ENCODE assay signal across 1 cellular context in genomic region chr3:14256561-14257342, GRCh38.
TF ChIP-seq lines count a peak whose summit lies in the region.

No MANE protein-coding gene starts in this region.

TF ChIP-seq in HCT116, 20 proteins besides CTCF, POLR2A, EP300 and RAD21 (continued from another document):
- TF ChIP-seq, protein P1, sequence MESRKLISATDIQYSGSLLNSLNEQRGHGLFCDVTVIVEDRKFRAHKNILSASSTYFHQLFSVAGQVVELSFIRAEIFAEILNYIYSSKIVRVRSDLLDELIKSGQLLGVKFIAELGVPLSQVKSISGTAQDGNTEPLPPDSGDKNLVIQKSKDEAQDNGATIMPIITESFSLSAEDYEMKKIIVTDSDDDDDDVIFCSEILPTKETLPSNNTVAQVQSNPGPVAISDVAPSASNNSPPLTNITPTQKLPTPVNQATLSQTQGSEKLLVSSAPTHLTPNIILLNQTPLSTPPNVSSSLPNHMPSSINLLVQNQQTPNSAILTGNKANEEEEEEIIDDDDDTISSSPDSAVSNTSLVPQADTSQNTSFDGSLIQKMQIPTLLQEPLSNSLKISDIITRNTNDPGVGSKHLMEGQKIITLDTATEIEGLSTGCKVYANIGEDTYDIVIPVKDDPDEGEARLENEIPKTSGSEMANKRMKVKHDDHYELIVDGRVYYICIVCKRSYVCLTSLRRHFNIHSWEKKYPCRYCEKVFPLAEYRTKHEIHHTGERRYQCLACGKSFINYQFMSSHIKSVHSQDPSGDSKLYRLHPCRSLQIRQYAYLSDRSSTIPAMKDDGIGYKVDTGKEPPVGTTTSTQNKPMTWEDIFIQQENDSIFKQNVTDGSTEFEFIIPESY (IDR thresholded peaks at IDR 0.05; ENCODE audit: extremely low read depth, insufficient replicate concordance, low read length) = no peak
- TF ChIP-seq ZFX (IDR thresholded peaks at IDR 0.05) = no peak
- no peak for TF ChIP-seq FOSL1 (IDR thresholded peaks at IDR 0.05; ENCODE audit: low read depth)
- no peak for TF ChIP-seq SIN3A (IDR thresholded peaks at IDR 0.05; ENCODE audit: low read depth)
- no peak for TF ChIP-seq ZNF274 (IDR thresholded peaks at IDR 0.05; ENCODE audit: low read depth, low read length)
- no peak for TF ChIP-seq CBX3 (IDR thresholded peaks at IDR 0.05; ENCODE audit: low read depth)
- no peak for TF ChIP-seq EGR1 (IDR thresholded peaks at IDR 0.05; ENCODE audit: low read depth)
- no peak for TF ChIP-seq TCF7L2 (IDR thresholded peaks at IDR 0.05; ENCODE audit: borderline replicate concordance, extremely low read depth, insufficient read depth, insufficient read length)
- TF ChIP-seq POLR2AphosphoS5 (IDR thresholded peaks at IDR 0.05; ENCODE audit: low read depth, low read length) = no peak
- TF ChIP-seq JUND (IDR thresholded peaks at IDR 0.05) = no peak
- TF ChIP-seq SP1 (IDR thresholded peaks at IDR 0.05; ENCODE audit: low read depth) = no peak
- TF ChIP-seq REST (IDR thresholded peaks at IDR 0.05; ENCODE audit: low read depth) = no peak
- TF ChIP-seq CEBPB (IDR thresholded peaks at IDR 0.05; ENCODE audit: low read depth) = no peak
- TF ChIP-seq, protein P2, sequence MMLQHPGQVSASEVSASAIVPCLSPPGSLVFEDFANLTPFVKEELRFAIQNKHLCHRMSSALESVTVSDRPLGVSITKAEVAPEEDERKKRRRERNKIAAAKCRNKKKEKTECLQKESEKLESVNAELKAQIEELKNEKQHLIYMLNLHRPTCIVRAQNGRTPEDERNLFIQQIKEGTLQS (IDR thresholded peaks at IDR 0.05) = no peak
